Comparison of ENCODE assay signal across 23 cellular contexts in the genomic region with DNA sequence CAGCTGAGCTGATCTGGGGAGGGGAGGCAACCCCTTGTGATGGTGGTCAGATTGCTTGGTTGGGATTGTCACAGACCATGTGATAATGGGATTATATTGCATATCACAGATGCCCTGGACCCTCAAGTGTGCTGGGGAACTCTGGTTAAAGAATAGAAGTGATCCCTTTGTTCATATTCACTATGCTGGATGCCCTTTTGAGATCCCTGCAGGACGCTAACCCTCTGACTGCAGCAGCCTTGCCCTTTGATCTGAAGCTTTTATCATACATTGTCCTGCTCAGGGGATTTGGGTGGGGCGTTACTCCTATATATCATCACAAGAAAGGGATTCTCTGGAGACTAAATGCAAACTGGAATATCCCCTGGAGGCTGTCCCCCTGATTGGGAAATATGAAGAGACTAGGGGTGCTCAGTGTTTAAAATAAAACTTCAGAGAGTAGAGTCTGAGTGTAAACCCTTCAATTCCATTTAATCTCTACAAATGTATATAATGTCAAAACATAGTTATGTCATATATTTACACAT.
"Had no signal": no experiment of that assay in that cellular context is flagged by ENCODE, and none has a peak within 500 bp of the region (broad histone marks: within the 10 kb centered on the region; RNA-seq: fewer than 3 reads in every experiment).

No MANE protein-coding gene starts in this region.

- H3K4me3 ChIP-seq: breast epithelium, PC-9 had no signal

- H3K9me3 ChIP-seq: breast epithelium had no signal

- H2AFZ ChIP-seq: PC-9 had no signal

- H3K27ac Mint-ChIP-seq: activated CD4-positive, alpha-beta T cell treated with anti-CD3 and anti-CD28 coated beads, Interleukin-2, amount 10 ng/mL, durations not matched to agents 24 days and 14 days; activated CD8-positive, alpha-beta memory T cell treated with anti-CD3 and anti-CD28 coated beads, Interleukin-2, amount 10 ng/mL, durations not matched to agents 7 days and 5 days; activated naive CD4-positive, alpha-beta T cell treated with anti-CD3 and anti-CD28 coated beads, Interleukin-2, amount 50 U/mL, for 24 hours; activated T-cell treated with anti-CD3 and anti-CD28 coated beads, Interleukin-2, amount 50 U/mL, for 24 hours; activated T-helper 1 cell treated with anti-CD3 and anti-CD28 coated beads, Interleukin-12 subunit alpha, Interleukin-12 subunit beta, Interleukin-2, Interleukin-4 antibody, amounts not matched to agents 30 ng/mL and 10 ng/mL and 1 ng/mL, durations not matched to agents 14 hours and 24 hours and 36 hours; T-helper 17 cell had no signal

- H3K27me3 Mint-ChIP-seq: activated B cell treated with CpG ODN at 0.5 μM for 24 hours had no signal

- H3K4me2 ChIP-seq: PC-9 had no signal

- H3K9me3 Mint-ChIP-seq: activated B cell treated with CpG ODN at 0.5 μM for 24 hours; activated CD4-positive, alpha-beta T cell treated with anti-CD3 and anti-CD28 coated beads, Interleukin-2, amount 10 ng/mL, durations not matched to agents 24 days and 14 days; activated naive CD4-positive, alpha-beta T cell treated with anti-CD3 and anti-CD28 coated beads, Interleukin-2, amount 50 U/mL, for 24 hours; activated T-cell treated with anti-CD3 and anti-CD28 coated beads, Interleukin-2, amount 50 U/mL, for 24 hours; activated T-helper 1 cell treated with anti-CD3 and anti-CD28 coated beads, Interleukin-12 subunit alpha, Interleukin-12 subunit beta, Interleukin-2, Interleukin-4 antibody, amounts not matched to agents 30 ng/mL and 10 ng/mL and 1 ng/mL, durations not matched to agents 14 hours and 24 hours and 36 hours had no signal

- H3K27ac ChIP-seq: PC-9 had no signal

- ATAC-seq: activated CD8-positive, alpha-beta memory T cell treated with anti-CD3 and anti-CD28 coated beads, Interleukin-2, amount 10 ng/mL, durations not matched to agents 7 days and 5 days; T-helper 17 cell had no signal

- DNase-seq: activated B cell treated with CpG ODN at 0.5 μM for 24 hours; activated CD4-positive, alpha-beta T cell treated with anti-CD3 and anti-CD28 coated beads for 1 hour; activated CD4-positive, alpha-beta T cell treated with anti-CD3 and anti-CD28 coated beads, Interleukin-2, amount 10 ng/mL, durations not matched to agents 24 days and 14 days; activated CD4-positive, alpha-beta T cell treated with anti-CD3 and anti-CD28 coated beads, Interleukin-2, amount 50 U/mL, for 48 hours; activated CD8-positive, alpha-beta memory T cell treated with anti-CD3 and anti-CD28 coated beads, Interleukin-2, amount 10 ng/mL, durations not matched to agents 7 days and 5 days; activated effector memory CD4-positive, alpha-beta T cell treated with Interleukin-2 at 50 U/mL for 16 hours; activated naive CD4-positive, alpha-beta T cell; activated T-cell treated with anti-CD3 and anti-CD28 coated beads, Interleukin-2, amount 50 U/mL, for 24 hours; aorta; caudate nucleus; NCI-H1105 treated with DMSO at 0.1 percent for 48 hours; NCI-H1436 treated with DMSO at 0.1 percent for 48 hours; NCI-H187; NCI-H2081; NCI-H510A treated with DMSO at 0.1 percent for 48 hours; NCI-H69; PC-9; SHP77 treated with DMSO at 0.1 percent for 48 hours; T-helper 17 cell; T-helper 9 cell had no signal

- H3K4me1 Mint-ChIP-seq: activated CD4-positive, alpha-beta T cell treated with anti-CD3 and anti-CD28 coated beads, Interleukin-2, amount 10 ng/mL, durations not matched to agents 24 days and 14 days; activated naive CD4-positive, alpha-beta T cell treated with anti-CD3 and anti-CD28 coated beads, Interleukin-2, amount 50 U/mL, for 24 hours; T-helper 17 cell had no signal

- H3K36me3 ChIP-seq: breast epithelium had no signal

- H3K4me3 Mint-ChIP-seq: activated CD4-positive, alpha-beta T cell treated with anti-CD3 and anti-CD28 coated beads, Interleukin-2, amount 10 ng/mL, durations not matched to agents 24 days and 14 days; activated CD8-positive, alpha-beta memory T cell treated with anti-CD3 and anti-CD28 coated beads, Interleukin-2, amount 10 ng/mL, durations not matched to agents 7 days and 5 days; activated naive CD4-positive, alpha-beta T cell treated with anti-CD3 and anti-CD28 coated beads, Interleukin-2, amount 50 U/mL, for 24 hours; activated T-cell treated with anti-CD3 and anti-CD28 coated beads, Interleukin-2, amount 50 U/mL, for 24 hours; activated T-helper 1 cell treated with anti-CD3 and anti-CD28 coated beads, Interleukin-12 subunit alpha, Interleukin-12 subunit beta, Interleukin-2, Interleukin-4 antibody, amounts not matched to agents 30 ng/mL and 10 ng/mL and 1 ng/mL, durations not matched to agents 14 hours and 24 hours and 36 hours; T-helper 17 cell had no signal
